In the genomic region with DNA sequence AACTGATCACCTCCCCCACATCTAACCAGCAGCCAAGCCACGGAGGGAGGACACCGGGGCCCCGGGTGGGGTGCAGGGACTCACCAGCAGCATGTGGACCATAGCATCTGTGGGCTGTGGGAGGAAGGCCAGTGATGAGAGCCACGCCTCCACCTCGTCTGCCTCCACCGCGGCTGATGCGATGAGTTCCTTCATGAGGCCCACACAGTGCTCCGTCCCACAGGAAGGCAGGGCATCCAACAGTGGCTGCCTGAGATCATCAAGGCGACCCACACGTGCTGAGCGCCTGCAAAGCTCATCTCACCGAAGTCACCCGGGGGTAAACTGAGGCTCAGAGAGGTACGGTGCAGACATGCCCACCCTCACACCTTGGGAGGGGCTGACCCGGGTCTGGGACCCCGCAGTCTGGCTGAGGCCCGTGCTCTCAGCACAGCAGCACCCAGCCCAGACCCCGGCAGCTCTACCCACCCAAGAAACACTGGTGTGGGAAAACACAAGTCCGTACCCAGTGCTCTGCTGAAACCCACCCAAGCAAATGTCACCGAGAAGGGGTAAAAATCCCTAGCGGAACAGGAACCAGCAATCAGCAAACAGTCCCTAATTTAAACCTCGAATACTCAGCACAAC, we compare ENCODE assay signal across 17 cellular contexts.
DNase-seq lines count a peak whose midpoint lies in the region; ATAC-seq and TF ChIP-seq lines count a peak whose summit lies in the region.
"Had no signal": no experiment of that assay in that cellular context is flagged by ENCODE, and none has a peak within 500 bp of the region (broad histone marks: within the 10 kb centered on the region; RNA-seq: fewer than 3 reads in every experiment).

No MANE protein-coding gene starts in this region.

- peak overlapping the region; percentile 54 for H2AK5ac ChIP-seq in mesendoderm (ENCODE audit: low read length)

- H3K4me3 ChIP-seq in HEK293 (ENCODE audit: low read depth, low read length) (no peak overlapping the region), ascending aorta (no peak overlapping the region), mesendoderm (ENCODE audit: low read length) (no peak overlapping the region)

- H3K4me1 ChIP-seq in HEK293 (ENCODE audit: control insufficient read depth, insufficient read depth, low read length) (peaks cover 9% of the 10 kb centered on the region), ascending aorta (peaks cover 18 to 29% of the 10 kb centered on the region in 2 donors), mesendoderm (ENCODE audit: control insufficient read depth, low read depth, low read length) (peaks cover 7% of the 10 kb centered on the region)

- intact Hi-C loops in ascending aorta (cut with DNase I), result no loop called here
- intact Hi-C loops in CD14-positive monocyte (cut with micrococcal nuclease), result no loop called here

- no CpG with 5 or more reads among the region's 23 CpGs for WGBS in mesendoderm (ENCODE audit: extremely low coverage, insufficient coverage, low lambda C conversion rate)

- H3K36me3 Mint-ChIP-seq in CD14-positive monocyte, result no peaks in the 10 kb centered on the region
- H3K36me3 Mint-ChIP-seq: CD8-positive, alpha-beta T cell; T-cell had no signal

- H3K27me3 ChIP-seq in ascending aorta, result no peaks in the 10 kb centered on the region
- H3K27me3 ChIP-seq in mesendoderm (ENCODE audit: insufficient read depth, low read length, poor library complexity), result no peaks in the 10 kb centered on the region

- TF ChIP-seq CTCF in HEK293 (tag by site-specific recombination; IDR thresholded peaks at IDR 0.05) (no peak), ascending aorta (IDR thresholded peaks at IDR 0.05) (no peak), CD14-positive monocyte (IDR thresholded peaks at IDR 0.05) (no peak)

- peak overlapping the region; percentile 37 for H4K5ac ChIP-seq in mesendoderm (ENCODE audit: low read length)

- no peak overlapping the region for H3K4me2 ChIP-seq in mesendoderm (ENCODE audit: low read length)
- H3K4me2 ChIP-seq: SK-N-SH had no signal

- no peak overlapping the region for H3K4ac ChIP-seq in mesendoderm (ENCODE audit: low read depth, low read length)

- DNase-seq in GDM1 (lab: John Stamatoyannopoulos, UW), result peak; percentile 18
- peak in 1 of 2 donors; percentile 10 for DNase-seq in ascending aorta (ENCODE audit: low spot score in 2 of 2)
- no peak for DNase-seq in mesendoderm
- DNase-seq in CD14-positive monocyte (ENCODE audit: low spot score), result no peak
- DNase-seq: CD8-positive, alpha-beta T cell; HCEC 1CT; NCI-H1092 treated with DMSO at 0.1 percent for 48 hours; NCI-H1694; NCI-H2227 treated with DMSO at 0.1 percent for 48 hours; NCI-H524; SHP77; SK-N-SH; T-cell had no signal

- H3K4me1 Mint-ChIP-seq in CD14-positive monocyte, result peaks cover 38% of the 10 kb centered on the region

- ATAC-seq in GM21526 (IDR thresholded peaks at IDR 0.05; ENCODE audit: low FRiP score, unreplicated experiment) (no peak), HG03520 (IDR thresholded peaks at IDR 0.05; ENCODE audit: unreplicated experiment) (no peak)
- ATAC-seq: CD8-positive, alpha-beta T cell; T-cell had no signal

- H3K18ac ChIP-seq in mesendoderm (ENCODE audit: low read length), result no peak overlapping the region

- H3K9ac ChIP-seq in mesendoderm (ENCODE audit: low read length), result peak overlapping the region; percentile 16
- H3K9ac ChIP-seq: SK-N-SH had no signal

- no peaks in the 10 kb centered on the region for H3K36me3 ChIP-seq in HEK293 (ENCODE audit: control insufficient read depth in 2 of 2, insufficient read depth in 1 of 2, low read length in 2 of 2)
- no peaks in the 10 kb centered on the region for H3K36me3 ChIP-seq in ascending aorta
- H3K36me3 ChIP-seq in mesendoderm (ENCODE audit: control insufficient read depth, insufficient read depth, low read length), result no peaks in the 10 kb centered on the region

- H2BK120ac ChIP-seq in mesendoderm (ENCODE audit: low read depth, low read length), result no peak overlapping the region

- CTCF ChIA-PET in HEK293 (lab: Yijun Ruan, JAX), result interaction anchor here (0.6 to 1.0 kb wide), 3 partner anchors 94 to 476 kb away, joined by 3 read pairs; a partner anchor contains a TSS

- H3K9me3 ChIP-seq in HEK293 (ENCODE audit: control insufficient read depth, insufficient read depth, low read depth, low read length) (no peaks in the 10 kb centered on the region), ascending aorta (no peaks in the 10 kb centered on the region)
- H3K9me3 ChIP-seq: SK-N-SH had no signal

- no peak overlapping the region for H3K23ac ChIP-seq in mesendoderm (ENCODE audit: low read length)

- H2BK15ac ChIP-seq in mesendoderm (replicated peaks; ENCODE audit: low read depth), result no peak overlapping the region

- POLR2A ChIA-PET in HEK293 (lab: Yijun Ruan, JAX), result interaction anchor here (0.5 kb wide), 1 partner anchor 71 kb away, joined by 3 read pairs; no protein-coding TSS in a partner anchor

- H3K79me2 ChIP-seq in mesendoderm (ENCODE audit: control insufficient read depth, insufficient read depth, low read length), result no peaks in the 10 kb centered on the region

- H3K27ac Mint-ChIP-seq in CD14-positive monocyte, result no peak overlapping the region
- H3K27ac Mint-ChIP-seq: CD8-positive, alpha-beta T cell; T-cell had no signal

- peak overlapping the region; percentile 73 for H3K56ac ChIP-seq in mesendoderm (ENCODE audit: low read length)

- peaks cover 4 to 10% (median 5%) of the 10 kb centered on the region in 3 donors for H3K27me3 Mint-ChIP-seq in CD14-positive monocyte (ENCODE audit: low read depth in 3 of 3)
- H3K27me3 Mint-ChIP-seq: T-cell had no signal

- no peaks in the 10 kb centered on the region for H3K79me1 ChIP-seq in mesendoderm (ENCODE audit: low read length)

- no peaks in the 10 kb centered on the region for H3K9me3 Mint-ChIP-seq in CD14-positive monocyte
- H3K9me3 Mint-ChIP-seq: CD8-positive, alpha-beta T cell; T-cell had no signal

- H3K27ac ChIP-seq in HEK293 (ENCODE audit: extremely low read depth, low read depth, low read length), result no peak overlapping the region
- peak overlapping the region; percentile 52 to 87 for H3K27ac ChIP-seq in ascending aorta
- H3K27ac ChIP-seq in mesendoderm (ENCODE audit: low read depth, low read length), result no peak overlapping the region
- H3K27ac ChIP-seq: HL-60 had no signal

- no peak overlapping the region for H2BK5ac ChIP-seq in mesendoderm (ENCODE audit: low read length)

- no peak overlapping the region for H4K8ac ChIP-seq in mesendoderm (ENCODE audit: low read depth, low read length)

- H3K4me3 Mint-ChIP-seq in CD14-positive monocyte, result no peak overlapping the region
- H3K4me3 Mint-ChIP-seq: CD8-positive, alpha-beta T cell; T-cell had no signal

TF ChIP-seq in HEK293, 187 proteins besides CTCF, POLR2A, EP300 and RAD21:
- TF ChIP-seq ZNF132 (tag by site-specific recombination; IDR thresholded peaks at IDR 0.05; ENCODE audit: borderline replicate concordance) (no peak), ZFHX2 (tag by site-specific recombination; conservative IDR thresholded peaks at IDR 0.05) (peak; percentile 77), EGR2 (tag by site-specific recombination; IDR thresholded peaks at IDR 0.05; ENCODE audit: low read depth) (peak; percentile 84)

Comparison
In these comparisons a context has a peak if more than half of its experiments do, and no peak if none do; other contexts are left out.
1. H3K27ac ChIP-seq: peak in ascending aorta (2 of 2); none in HEK293 (single experiment) and mesendoderm (single experiment).